ENCODE assay signal across 1 cellular context in the genomic region with DNA sequence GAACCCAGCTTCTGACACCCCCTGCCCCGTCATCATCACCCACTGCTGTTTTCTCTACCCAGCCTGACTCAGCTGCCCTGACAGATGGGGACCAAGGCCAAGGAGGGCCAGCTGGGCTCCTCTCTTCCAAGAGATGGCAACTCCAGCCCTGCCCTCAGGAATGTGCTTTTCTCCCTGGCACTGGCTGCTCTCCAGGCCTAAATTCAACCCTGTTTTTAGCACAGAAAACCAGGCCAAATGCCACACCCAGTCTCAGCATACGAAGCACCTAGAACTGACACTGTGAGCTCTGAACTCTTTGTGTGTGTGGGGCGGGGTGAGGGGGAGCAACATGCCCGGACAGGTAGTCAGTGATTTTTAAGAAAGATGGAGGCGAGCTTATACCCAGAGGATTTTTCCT.
TF ChIP-seq lines count a peak whose summit lies in the region.

No MANE protein-coding gene starts in this region.

TF ChIP-seq in H1, 55 proteins besides CTCF, POLR2A, EP300 and RAD21:
- peak; percentile 49; the same call in 1 of the 2 replicates for TF ChIP-seq TEAD4 (IDR thresholded peaks at IDR 0.05; ENCODE audit: low read depth, low read length)
- no peak for TF ChIP-seq KDM5A (IDR thresholded peaks at IDR 0.05; ENCODE audit: low read length)
TF ChIP-seq in H1: peak in this region for 1.
